7 cellular contexts compared by ENCODE assay signal in genomic region chr15:44000248-44000647, GRCh38.
DNase-seq lines count a peak whose midpoint lies in the region; ATAC-seq, FAIRE-seq and TF ChIP-seq lines count a peak whose summit lies in the region.
"Not testable (repeated sequence)": the region's sequence is repeated elsewhere in the genome, so short reads cannot be mapped to it uniquely, and the experiment has no call there.

No MANE protein-coding gene starts in this region.

- not testable (repeated sequence) for TF ChIP-seq CTCF in astrocyte of the spinal cord (IDR thresholded peaks at IDR 0.05; ENCODE audit: low read depth, low read length); fibroblast of mammary gland (conservative IDR thresholded peaks at IDR 0.05; ENCODE audit: control insufficient read depth, insufficient read depth, low read depth, low read length)

- FAIRE-seq in RCC 7860 (lab: Jason Lieb, UNC): peak; percentile 71

- in situ Hi-C loops in astrocyte of the spinal cord (cut with HindIII; ENCODE audit: low sequenced_read_pairs): not testable (repeated sequence)

- DNase-seq in DMS79 treated with DMSO at 0.1 percent for 48 hours (lab: John Stamatoyannopoulos, UW) (peak; percentile 53), HT1080 (ENCODE audit: low read depth) (peak; percentile 88), astrocyte of the spinal cord (ENCODE audit: low read depth, low spot score) (peak; percentile 86), fibroblast of mammary gland (ENCODE audit: low read depth) (peak; percentile 88), left cardiac atrium (peak; percentile 33), midbrain (lab: John Stamatoyannopoulos, UW) (peak; percentile 35)
- not testable (repeated sequence) for DNase-seq in RCC 7860 (ENCODE audit: low spot score)

- H3K4me3 ChIP-seq in astrocyte of the spinal cord (ENCODE audit: low read depth, low read length); fibroblast of mammary gland (ENCODE audit: control insufficient read depth, low read depth, low read length): not testable (repeated sequence)

- intact Hi-C loops in left cardiac atrium (cut with DNase I): loop anchor here in 1 of 2 donors (10.0 kb wide), 1 partner anchor 55 kb away; no protein-coding TSS in a partner anchor

- peak; percentile 45 to 68 for ATAC-seq in left cardiac atrium
